In the genomic region with DNA sequence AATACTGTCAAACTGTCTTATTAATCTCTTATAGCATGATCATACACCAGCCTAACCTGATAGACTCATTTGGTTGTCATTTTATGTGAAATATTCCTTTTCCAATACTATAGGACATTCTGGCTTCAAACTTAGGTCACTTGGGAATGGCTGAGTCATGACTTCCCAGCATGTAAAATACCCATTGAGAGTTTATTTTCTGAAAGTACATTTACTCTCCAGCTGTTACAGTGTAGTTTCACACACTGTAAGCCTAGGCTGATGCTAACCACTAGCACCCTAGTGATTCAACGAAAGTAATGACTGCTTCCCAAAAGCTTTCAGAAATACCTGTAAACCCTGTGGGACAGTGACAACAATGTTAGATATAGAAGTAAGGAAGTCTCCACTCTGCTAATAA, we compare ENCODE assay signal across 25 cellular contexts.
DNase-seq lines count a peak whose midpoint lies in the region; ATAC-seq and TF ChIP-seq lines count a peak whose summit lies in the region.
"Had no signal": no experiment of that assay in that cellular context is flagged by ENCODE, and none has a peak within 500 bp of the region (broad histone marks: within the 10 kb centered on the region; RNA-seq: fewer than 3 reads in every experiment).

No MANE protein-coding gene starts in this region.

- H3K4me3 ChIP-seq in MM.1S (ENCODE audit: low read length), result no peak overlapping the region
- H3K4me3 ChIP-seq in stomach, result no peak overlapping the region
- H3K4me3 ChIP-seq: adrenal gland, dorsolateral prefrontal cortex had no signal

- no peaks in the 10 kb centered on the region for H3K9me2 ChIP-seq in MM.1S (replicated peaks; ENCODE audit: insufficient read depth, low read length)

- no peaks in the 10 kb centered on the region for H3K36me3 Mint-ChIP-seq in chondrocyte (ENCODE audit: low read depth)
- H3K36me3 Mint-ChIP-seq: naive thymus-derived CD4-positive, alpha-beta T cell had no signal

- 68 to 89% (median 88%) methylated on average over 1 of the region's 1 CpG for WGBS in stomach, 5 donors

- H3F3A ChIP-seq in MM.1S (ENCODE audit: insufficient read depth, low read length), result no peaks in the 10 kb centered on the region

- no peak overlapping the region for H3K27ac ChIP-seq in MM.1S (ENCODE audit: low read length)
- H3K27ac ChIP-seq in stomach, result no peak overlapping the region
- H3K27ac ChIP-seq: adrenal gland, C4-2B, dorsolateral prefrontal cortex had no signal

- TF ChIP-seq POLR2A in stomach (IDR thresholded peaks at IDR 0.05), result no peak

- H3K27me3 ChIP-seq in MM.1S (replicated peaks; ENCODE audit: insufficient read depth, low read length) (no peaks in the 10 kb centered on the region), stomach (no peaks in the 10 kb centered on the region)
- H3K27me3 ChIP-seq: adrenal gland, dorsolateral prefrontal cortex had no signal

- H3K36me3 ChIP-seq in MM.1S (replicated peaks; ENCODE audit: insufficient read depth, low read length), result no peaks in the 10 kb centered on the region
- H3K36me3 ChIP-seq in stomach, result no peaks in the 10 kb centered on the region
- H3K36me3 ChIP-seq: adrenal gland had no signal

- H3K9me3 ChIP-seq in MM.1S (replicated peaks; ENCODE audit: insufficient read depth, low read length), result no peaks in the 10 kb centered on the region
- H3K9me3 ChIP-seq in stomach, result no peaks in the 10 kb centered on the region
- H3K9me3 ChIP-seq: adrenal gland had no signal

- no peak for TF ChIP-seq CTCF in MM.1S (IDR thresholded peaks at IDR 0.05; ENCODE audit: low read length)
- TF ChIP-seq CTCF in chondrocyte (IDR thresholded peaks at IDR 0.05), result no peak
- no peak for TF ChIP-seq CTCF in stomach (IDR thresholded peaks at IDR 0.05)

- H2AFZ ChIP-seq in MM.1S (ENCODE audit: low read length), result no peak overlapping the region

- H3K4me2 ChIP-seq in MM.1S (ENCODE audit: low read depth, low read length), result no peak overlapping the region

- H4K20me1 ChIP-seq in MM.1S (ENCODE audit: insufficient read depth, low read length), result no peaks in the 10 kb centered on the region

- peak overlapping the region; percentile 77 for H3K27ac Mint-ChIP-seq in chondrocyte (ENCODE audit: unreplicated experiment)
- H3K27ac Mint-ChIP-seq: activated CD8-positive, alpha-beta T cell treated with anti-CD3 and anti-CD28 coated beads, Interleukin-2, amount 10 ng/mL, durations not matched to agents 7 days and 5 days; naive thymus-derived CD4-positive, alpha-beta T cell had no signal

- DNase-seq in Caki2 (ENCODE audit: low read depth) (peak; percentile 33), MM.1S (peak; percentile 22), chondrocyte (ENCODE audit: low spot score) (no peak), kidney tubule cell (ENCODE audit: low spot score) (peak; percentile 22), NOMO-1 treated with DMSO at 0.1 percent for 48 hours (lab: John Stamatoyannopoulos, UW; ENCODE audit: unreplicated experiment) (no peak), COLO829 (ENCODE audit: low spot score) (no peak), stomach (no peak)
- DNase-seq: activated CD4-positive, CD25-positive, alpha-beta regulatory T cell treated with anti-CD3 and anti-CD28 coated beads, Interleukin-2, amount 50 U/mL, for 72 hours; activated CD8-positive, alpha-beta T cell treated with anti-CD3 and anti-CD28 coated beads, Interleukin-2, amount 10 ng/mL, durations not matched to agents 7 days and 5 days; activated gamma-delta T cell treated with Interleukin-2 at 50 U/mL for 16 hours; activated T-cell treated with anti-CD3 and anti-CD28 coated beads, Interleukin-2, amount 50 U/mL, for 1 hour; adrenal gland; caudate nucleus; dorsolateral prefrontal cortex; GOT3; left cardiac atrium; mesendoderm; naive thymus-derived CD4-positive, alpha-beta T cell; NCI-H2171; NCI-H526; right cardiac atrium; SHP77; stimulated activated CD4-positive, alpha-beta T cell treated with anti-CD3 and anti-CD28 coated beads, Interleukin-15, amount 100 ng/mL, for 24 hours had no signal

- TF ChIP-seq EP300 in stomach (IDR thresholded peaks at IDR 0.05), result no peak

- peaks cover 36% of the 10 kb centered on the region for H3K4me1 Mint-ChIP-seq in chondrocyte (ENCODE audit: low read depth)
- H3K4me1 Mint-ChIP-seq: naive thymus-derived CD4-positive, alpha-beta T cell had no signal

- H3K4me1 ChIP-seq in MM.1S (ENCODE audit: low read length) (no peaks in the 10 kb centered on the region), stomach (peaks cover 0 to 6% (median 3%) of the 10 kb centered on the region in 4 donors)
- H3K4me1 ChIP-seq: adrenal gland had no signal

- H3K27me3 Mint-ChIP-seq in chondrocyte (ENCODE audit: low read depth), result no peaks in the 10 kb centered on the region
- H3K27me3 Mint-ChIP-seq: naive thymus-derived CD4-positive, alpha-beta T cell had no signal

- ATAC-seq in GM18858 (IDR thresholded peaks at IDR 0.05; ENCODE audit: unreplicated experiment), result no peak
- ATAC-seq: activated CD8-positive, alpha-beta T cell treated with anti-CD3 and anti-CD28 coated beads, Interleukin-2, amount 10 ng/mL, durations not matched to agents 7 days and 5 days; naive thymus-derived CD4-positive, alpha-beta T cell; right cardiac atrium had no signal

- no peaks in the 10 kb centered on the region for H3K79me2 ChIP-seq in MM.1S (ENCODE audit: low read length)

- H3K4me3 Mint-ChIP-seq in chondrocyte (ENCODE audit: unreplicated experiment), result no peak overlapping the region
- H3K4me3 Mint-ChIP-seq: activated CD8-positive, alpha-beta T cell treated with anti-CD3 and anti-CD28 coated beads, Interleukin-2, amount 10 ng/mL, durations not matched to agents 7 days and 5 days; naive thymus-derived CD4-positive, alpha-beta T cell had no signal

- in situ Hi-C loops in Caki2 (cut with HindIII; ENCODE audit: low pct_unique_long_range_greater_than_20kb, low sequenced_read_pairs), result no loop called here

- intact Hi-C loops in stomach (cut with DNase I; ENCODE audit: low total_unique reads), result no loop called here

- H3K9ac ChIP-seq in MM.1S (ENCODE audit: low read length), result no peak overlapping the region

- H3K9me3 Mint-ChIP-seq in chondrocyte (ENCODE audit: low read depth), result no peaks in the 10 kb centered on the region
- H3K9me3 Mint-ChIP-seq: naive thymus-derived CD4-positive, alpha-beta T cell had no signal

Comparison
In these comparisons a context has a peak if more than half of its experiments do, and no peak if none do; other contexts are left out.
1. DNase-seq: peak in Caki2 (single experiment), MM.1S (single experiment) and kidney tubule cell (single experiment); none in chondrocyte (single experiment), NOMO-1 treated with DMSO at 0.1 percent for 48 hours (single experiment), COLO829 (single experiment) and stomach (single experiment).